Comparison of ENCODE assay signal across 8 cellular contexts in the genomic region with DNA sequence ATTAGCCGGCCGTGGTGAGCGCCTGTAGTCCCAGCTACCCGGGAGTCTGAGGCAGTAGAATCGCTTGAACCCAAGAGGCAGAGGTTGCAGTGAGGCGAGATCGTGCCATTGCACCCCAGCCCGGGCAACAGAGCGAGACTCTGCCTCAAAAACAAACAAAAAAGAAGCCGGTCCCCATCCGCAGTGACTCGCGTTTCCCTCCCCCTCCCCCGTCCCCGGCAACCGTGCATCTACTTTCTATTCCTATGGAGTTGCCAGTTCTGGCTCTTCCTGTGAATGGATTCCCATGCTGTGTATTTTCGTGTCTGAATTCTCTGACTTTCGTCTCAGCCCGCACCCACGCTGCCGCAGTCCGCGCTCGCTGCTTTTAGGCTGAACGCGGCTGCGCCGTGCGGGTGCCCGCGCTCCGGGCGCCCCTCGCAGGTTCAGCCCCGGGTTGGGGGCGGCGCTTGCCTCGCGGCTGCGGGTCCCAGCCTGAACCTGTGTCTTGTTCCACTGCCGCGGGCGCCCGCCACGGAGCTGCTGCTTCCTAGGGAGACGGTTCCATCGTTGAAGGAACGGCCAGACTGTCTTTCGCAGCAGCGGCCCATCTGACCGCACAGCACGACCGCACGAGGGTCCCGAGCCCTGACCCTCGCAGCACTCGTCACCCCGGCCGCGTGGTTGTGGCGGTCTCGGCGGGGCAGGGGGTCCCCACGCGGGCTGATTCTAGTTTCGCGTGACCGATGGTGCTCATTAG. TPM values are rescaled to one million over a fixed set of nuclear protein-coding genes. Genes with fewer than 3 reads are reported as not detected.
DNase-seq lines count a peak whose midpoint lies in the region; ATAC-seq, FAIRE-seq and TF ChIP-seq lines count a peak whose summit lies in the region.

No MANE protein-coding gene starts in this region.

- H3K36me3 ChIP-seq in bronchial epithelial cell (ENCODE audit: control insufficient read depth, insufficient read depth, low read length), result peaks cover 9% of the 10 kb centered on the region

- peak overlapping the region; percentile 58 for H3K4me3 ChIP-seq in bronchial epithelial cell (ENCODE audit: low read depth, low read length)

- CTCF ChIA-PET in WTC11 (lab: Charles Lee), result interaction anchor here (1.0 to 3.1 kb wide), 14 partner anchors 13 to 295 kb away, joined by 3 to 16 read pairs (median 4); a partner anchor contains a TSS

- no peaks in the 10 kb centered on the region for H3K9me3 Mint-ChIP-seq in WTC11

- peaks cover 16% of the 10 kb centered on the region for H3K4me1 Mint-ChIP-seq in WTC11

- peak overlapping the region; percentile 79 for H3K4me3 Mint-ChIP-seq in WTC11

- POLR2A ChIA-PET in WTC11 (lab: Charles Lee), result no interaction called here

- no peak for TF ChIP-seq POLR2A in GM12891 (IDR thresholded peaks at IDR 0.05; ENCODE audit: low read depth, low read length)

- no peak overlapping the region for H3K27ac Mint-ChIP-seq in WTC11

- peaks cover 22% of the 10 kb centered on the region for H3K36me3 Mint-ChIP-seq in WTC11

- FAIRE-seq in GM12891 (lab: Jason Lieb, UNC), result peak; percentile 40
- no peak for FAIRE-seq in bronchial epithelial cell (lab: Jason Lieb, UNC)

- peaks cover 19% of the 10 kb centered on the region for H3K27me3 Mint-ChIP-seq in WTC11 (ENCODE audit: low read depth)

- ATAC-seq in WTC11, result no peak
- ATAC-seq in HG03378 (IDR thresholded peaks at IDR 0.05; ENCODE audit: unreplicated experiment), result no peak

- DNase-seq in GM12891 (ENCODE audit: insufficient read length, low spot score) (no peak), NCI-H1930 (lab: John Stamatoyannopoulos, UW) (peak; percentile 51 to 82), WTC11 (ENCODE audit: low spot score) (peak; percentile 68), bronchial epithelial cell (ENCODE audit: low read depth) (peak; percentile 37), left kidney (ENCODE audit: low read depth, low spot score) (peak; percentile 81), NOMO-1 (lab: John Stamatoyannopoulos, UW; ENCODE audit: unreplicated experiment in 2 of 2) (no peak)
- peak; percentile 69 for DNase-seq in stimulated activated CD4-positive, alpha-beta T cell treated with anti-CD3 and anti-CD28 coated beads, Interleukin-4, amount 100 ng/mL, for 24 hours

- H3K27me3 ChIP-seq in bronchial epithelial cell (ENCODE audit: control insufficient read depth, insufficient read depth, low read length), result no peaks in the 10 kb centered on the region

- TF ChIP-seq CTCF in WTC11 (IDR thresholded peaks at IDR 0.05) (no peak), bronchial epithelial cell (IDR thresholded peaks at IDR 0.05; ENCODE audit: insufficient read depth, low read length, severe bottlenecking) (no peak)

TF ChIP-seq in GM12891, 5 proteins besides CTCF, POLR2A, EP300 and RAD21:
- TF ChIP-seq POU2F2 (IDR thresholded peaks at IDR 0.05; ENCODE audit: low read depth, low read length) (no peak), TAF1 (IDR thresholded peaks at IDR 0.05; ENCODE audit: low read depth, low read length) (0 out of 2 replicates have a peak, but pooled peaks have one; percentile 12)

TF ChIP-seq in WTC11, 78 proteins besides CTCF, POLR2A, EP300 and RAD21:
- TF ChIP-seq, protein P1, sequence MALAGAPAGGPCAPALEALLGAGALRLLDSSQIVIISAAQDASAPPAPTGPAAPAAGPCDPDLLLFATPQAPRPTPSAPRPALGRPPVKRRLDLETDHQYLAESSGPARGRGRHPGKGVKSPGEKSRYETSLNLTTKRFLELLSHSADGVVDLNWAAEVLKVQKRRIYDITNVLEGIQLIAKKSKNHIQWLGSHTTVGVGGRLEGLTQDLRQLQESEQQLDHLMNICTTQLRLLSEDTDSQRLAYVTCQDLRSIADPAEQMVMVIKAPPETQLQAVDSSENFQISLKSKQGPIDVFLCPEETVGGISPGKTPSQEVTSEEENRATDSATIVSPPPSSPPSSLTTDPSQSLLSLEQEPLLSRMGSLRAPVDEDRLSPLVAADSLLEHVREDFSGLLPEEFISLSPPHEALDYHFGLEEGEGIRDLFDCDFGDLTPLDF (CRISPR knock-in tag; IDR thresholded peaks at IDR 0.05), result no peak
- TF ChIP-seq, protein P2, sequence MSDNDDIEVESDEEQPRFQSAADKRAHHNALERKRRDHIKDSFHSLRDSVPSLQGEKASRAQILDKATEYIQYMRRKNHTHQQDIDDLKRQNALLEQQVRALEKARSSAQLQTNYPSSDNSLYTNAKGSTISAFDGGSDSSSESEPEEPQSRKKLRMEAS (CRISPR knock-in tag; IDR thresholded peaks at IDR 0.05), result peak; percentile 67; the same call in 1 of the 2 replicates
- TF ChIP-seq NR2C2 (CRISPR knock-in tag; IDR thresholded peaks at IDR 0.05) (no peak), ZNF121 (CRISPR knock-in tag; IDR thresholded peaks at IDR 0.05) (peak; percentile 96), SP1 (CRISPR knock-in tag; conservative IDR thresholded peaks at IDR 0.05) (0 out of 2 replicates have a peak, but pooled peaks have one; percentile 18), ETV6 (CRISPR knock-in tag; IDR thresholded peaks at IDR 0.05) (peak; percentile 34; the same call in 1 of the 2 replicates), NFE2L1 (CRISPR knock-in tag; IDR thresholded peaks at IDR 0.05) (no peak), GTF2I (CRISPR knock-in tag; conservative IDR thresholded peaks at IDR 0.05) (peak; percentile 71; the same call in 1 of the 2 replicates), ZNF219 (CRISPR knock-in tag; IDR thresholded peaks at IDR 0.05; ENCODE audit: borderline replicate concordance) (peak; percentile 31; the same call in 1 of the 2 replicates)
- TF ChIP-seq, protein P3, sequence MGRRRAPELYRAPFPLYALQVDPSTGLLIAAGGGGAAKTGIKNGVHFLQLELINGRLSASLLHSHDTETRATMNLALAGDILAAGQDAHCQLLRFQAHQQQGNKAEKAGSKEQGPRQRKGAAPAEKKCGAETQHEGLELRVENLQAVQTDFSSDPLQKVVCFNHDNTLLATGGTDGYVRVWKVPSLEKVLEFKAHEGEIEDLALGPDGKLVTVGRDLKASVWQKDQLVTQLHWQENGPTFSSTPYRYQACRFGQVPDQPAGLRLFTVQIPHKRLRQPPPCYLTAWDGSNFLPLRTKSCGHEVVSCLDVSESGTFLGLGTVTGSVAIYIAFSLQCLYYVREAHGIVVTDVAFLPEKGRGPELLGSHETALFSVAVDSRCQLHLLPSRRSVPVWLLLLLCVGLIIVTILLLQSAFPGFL (CRISPR knock-in tag; IDR thresholded peaks at IDR 0.05; ENCODE audit: borderline replicate concordance), result no peak; the same call in 1 of the 2 replicates
- TF ChIP-seq, protein P4, sequence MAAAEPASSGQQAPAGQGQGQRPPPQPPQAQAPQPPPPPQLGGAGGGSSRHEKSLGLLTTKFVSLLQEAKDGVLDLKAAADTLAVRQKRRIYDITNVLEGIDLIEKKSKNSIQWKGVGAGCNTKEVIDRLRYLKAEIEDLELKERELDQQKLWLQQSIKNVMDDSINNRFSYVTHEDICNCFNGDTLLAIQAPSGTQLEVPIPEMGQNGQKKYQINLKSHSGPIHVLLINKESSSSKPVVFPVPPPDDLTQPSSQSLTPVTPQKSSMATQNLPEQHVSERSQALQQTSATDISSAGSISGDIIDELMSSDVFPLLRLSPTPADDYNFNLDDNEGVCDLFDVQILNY (CRISPR knock-in tag; IDR thresholded peaks at IDR 0.05), result 0 out of 2 replicates have a peak, but pooled peaks have one; percentile 30

RNA-seq across cellular contexts. Expression of a gene that starts 1.1 kb away (rescaled TPM):
- polyA plus RNA-seq in GM12891 (2012; ENCODE audit: low read depth, missing spikeins), result 8.8 TPM
- 20.0 to 20.8 TPM (median 20.2 TPM) in 3 replicates for total RNA-seq in WTC11 (2021)
- total RNA-seq in bronchial epithelial cell, result 20.6 and 22.9 TPM in 2 replicates

RNA-seq across cellular contexts. Expression of a gene that starts 9.4 kb away (rescaled TPM):
- polyA plus RNA-seq in GM12891 (2012; ENCODE audit: low read depth, missing spikeins), result 25.8 TPM
- 32.5 to 43.3 TPM (median 33.8 TPM) in 3 replicates for total RNA-seq in WTC11 (2021)
- 16.1 and 17.8 TPM in 2 replicates for total RNA-seq in bronchial epithelial cell

RNA-seq across cellular contexts. Expression of a gene that starts 21.7 kb away (rescaled TPM):
- 1.6 TPM for polyA plus RNA-seq in GM12891 (2012; ENCODE audit: low read depth, missing spikeins)
- total RNA-seq in WTC11 (2021), result 115 to 136 TPM (median 123 TPM) in 3 replicates
- total RNA-seq in bronchial epithelial cell, result not detected in 2 replicates

Comparison
In these comparisons a context has a peak if more than half of its experiments do, and no peak if none do; other contexts are left out.
1. DNase-seq: peak in NCI-H1930 (2 of 2), WTC11 (single experiment), bronchial epithelial cell (single experiment), left kidney (single experiment) and stimulated activated CD4-positive, alpha-beta T cell treated with anti-CD3 and anti-CD28 coated beads, Interleukin-4, amount 100 ng/mL, for 24 hours (single experiment); none in GM12891 (single experiment) and NOMO-1 (0 of 2).
2. RNA of a gene that starts 21.7 kb away (total RNA-seq): 115 to 136 TPM in WTC11; not detected in bronchial epithelial cell; every median in the first group is over 100 times any median in the second.